Comparison of ENCODE assay signal across 26 cellular contexts in the genomic region with DNA sequence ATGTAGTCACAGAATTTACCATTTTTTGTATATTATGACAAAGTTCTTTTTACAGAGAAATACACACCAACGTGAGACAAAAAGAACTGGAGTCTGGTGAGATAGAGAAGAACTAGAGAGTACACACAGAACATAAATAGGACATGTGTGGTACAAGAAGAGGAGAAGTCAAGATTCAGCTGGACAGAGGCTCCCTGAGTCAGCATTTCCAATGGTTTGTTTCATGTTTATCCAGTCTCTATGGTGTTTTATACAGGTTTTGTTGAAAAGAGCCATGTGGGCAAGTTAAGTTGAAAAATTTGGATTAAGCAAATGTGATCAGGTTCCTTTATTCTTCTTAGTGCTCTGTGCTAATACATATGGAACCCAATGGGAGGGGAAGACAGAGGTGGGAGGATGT.
A peak's percentile ranks its signal among the peaks of the same experiment; 100 is the strongest.
DNase-seq lines count a peak whose midpoint lies in the region; FAIRE-seq and TF ChIP-seq lines count a peak whose summit lies in the region.
"Had no signal": no experiment of that assay in that cellular context is flagged by ENCODE, and none has a peak within 500 bp of the region (broad histone marks: within the 10 kb centered on the region; RNA-seq: fewer than 3 reads in every experiment).

No MANE protein-coding gene starts in this region.

- H3K27me3 ChIP-seq in bronchial epithelial cell (ENCODE audit: control insufficient read depth, insufficient read depth, low read length) (no peaks in the 10 kb centered on the region), mesenchymal stem cell (ENCODE audit: control insufficient read depth in 1 of 2, insufficient read depth in 1 of 2, low read length in 2 of 2) (no peaks in the 10 kb centered on the region)
- H3K27me3 ChIP-seq: breast epithelium, esophagus muscularis mucosa, upper lobe of right lung had no signal

- H3K4ac ChIP-seq in mesenchymal stem cell (ENCODE audit: low read depth in 1 of 2, low read length in 2 of 2), result no peak overlapping the region

- no peak overlapping the region for H2BK5ac ChIP-seq in mesenchymal stem cell (ENCODE audit: low read depth, low read length, poor library complexity, severe bottlenecking)

- no peak overlapping the region for H2BK120ac ChIP-seq in mesenchymal stem cell (ENCODE audit: low read depth, low read length)

- H3K27ac ChIP-seq in mesenchymal stem cell (ENCODE audit: low read length, poor library complexity, severe bottlenecking), result no peak overlapping the region
- H3K27ac ChIP-seq: esophagus muscularis mucosa, psoas muscle, upper lobe of right lung had no signal

- peak overlapping the region; percentile 63 for H3K27ac Mint-ChIP-seq in HFFc6
- H3K27ac Mint-ChIP-seq: activated CD4-positive, alpha-beta T cell treated with anti-CD3 and anti-CD28 coated beads for 36 hours; endodermal cell had no signal

- H3K4me3 ChIP-seq in AG10803 (ENCODE audit: low read length) (no peak overlapping the region), bronchial epithelial cell (ENCODE audit: low read depth, low read length) (no peak overlapping the region), mesenchymal stem cell (ENCODE audit: insufficient read depth in 1 of 2, low read depth in 1 of 2, low read length in 2 of 2) (no peak overlapping the region)
- H3K4me3 ChIP-seq: breast epithelium, esophagus muscularis mucosa, lung, psoas muscle, upper lobe of right lung had no signal

- H3K4me3 Mint-ChIP-seq in HFFc6, result no peak overlapping the region
- H3K4me3 Mint-ChIP-seq: activated CD4-positive, alpha-beta T cell treated with anti-CD3 and anti-CD28 coated beads for 36 hours; activated T-cell treated with anti-CD3 and anti-CD28 coated beads, Interleukin-2, amount 50 U/mL, for 4 hours; endodermal cell had no signal

- H3K4me2 ChIP-seq in mesenchymal stem cell (ENCODE audit: low read length, poor library complexity, severe bottlenecking), result no peak overlapping the region

- H4K8ac ChIP-seq in mesenchymal stem cell (ENCODE audit: low read length), result no peak overlapping the region

- H2AK5ac ChIP-seq in mesenchymal stem cell (ENCODE audit: low read length, severe bottlenecking), result no peak overlapping the region

- H3K4me1 Mint-ChIP-seq in HFFc6 (ENCODE audit: low read depth), result peaks cover 53% of the 10 kb centered on the region
- H3K4me1 Mint-ChIP-seq: activated CD4-positive, alpha-beta T cell treated with anti-CD3 and anti-CD28 coated beads for 36 hours; endodermal cell had no signal

- FAIRE-seq in bronchial epithelial cell (lab: Jason Lieb, UNC), result peak; percentile 81
- FAIRE-seq: D721Med, small intestine had no signal

- TF ChIP-seq CTCF in AG10803 (conservative IDR thresholded peaks at IDR 0.05; ENCODE audit: low read length) (no peak), HFFc6 (IDR thresholded peaks at IDR 0.05) (no peak), bronchial epithelial cell (IDR thresholded peaks at IDR 0.05; ENCODE audit: insufficient read depth, low read length, severe bottlenecking) (no peak)

- H4K91ac ChIP-seq in mesenchymal stem cell (ENCODE audit: low read length), result no peak overlapping the region

- no peak overlapping the region for H2BK12ac ChIP-seq in mesenchymal stem cell (ENCODE audit: low read length in 2 of 2)

- H3K79me1 ChIP-seq in mesenchymal stem cell (replicated peaks; ENCODE audit: low read length, poor library complexity, severe bottlenecking), result no peaks in the 10 kb centered on the region

- H2AFZ ChIP-seq in mesenchymal stem cell (ENCODE audit: low read depth, low read length), result no peak overlapping the region

- no peak overlapping the region for H3K18ac ChIP-seq in mesenchymal stem cell (ENCODE audit: low read depth in 1 of 2, low read length in 2 of 2)

- no peaks in the 10 kb centered on the region; the same call in 1 of the 2 replicates for H3K9me3 Mint-ChIP-seq in HFFc6
- H3K9me3 Mint-ChIP-seq: activated T-cell treated with anti-CD3 and anti-CD28 coated beads, Interleukin-2, amount 50 U/mL, for 4 hours; endodermal cell had no signal

- peaks cover 3% of the 10 kb centered on the region for H3K9me3 ChIP-seq in mesenchymal stem cell (ENCODE audit: control insufficient read depth, low read length)
- H3K9me3 ChIP-seq: breast epithelium, esophagus muscularis mucosa, psoas muscle, upper lobe of right lung had no signal

- no peaks in the 10 kb centered on the region for H3K4me1 ChIP-seq in mesenchymal stem cell (ENCODE audit: control insufficient read depth, insufficient read depth, low read depth, low read length)
- H3K4me1 ChIP-seq: breast epithelium, upper lobe of right lung had no signal

- H3K36me3 ChIP-seq in bronchial epithelial cell (ENCODE audit: control insufficient read depth, insufficient read depth, low read length), result no peaks in the 10 kb centered on the region
- H3K36me3 ChIP-seq in mesenchymal stem cell (ENCODE audit: control insufficient read depth in 1 of 2, insufficient read depth in 2 of 2, low read depth in 1 of 2, low read length in 2 of 2), result no peaks in the 10 kb centered on the region
- H3K36me3 ChIP-seq: breast epithelium, esophagus muscularis mucosa, upper lobe of right lung had no signal

- peak overlapping the region; percentile 79 for H3K9ac ChIP-seq in mesenchymal stem cell (ENCODE audit: low read length)

- H3K27me3 Mint-ChIP-seq in HFFc6 (ENCODE audit: insufficient read depth), result no peaks in the 10 kb centered on the region

- peak; percentile 11 for DNase-seq in AG10803 (ENCODE audit: low read depth)
- no peak for DNase-seq in HFFc6
- DNase-seq in bronchial epithelial cell (ENCODE audit: low read depth), result no peak
- peak; percentile 57 for DNase-seq in mesenchymal stem cell
- DNase-seq in NOMO-1 (lab: John Stamatoyannopoulos, UW; ENCODE audit: unreplicated experiment in 2 of 2), result no peak
- no peak for DNase-seq in midbrain (lab: John Stamatoyannopoulos, UW)
- no peak for DNase-seq in ureter (ENCODE audit: low spot score)
- DNase-seq: activated CD4-positive, alpha-beta T cell treated with anti-CD3 and anti-CD28 coated beads for 36 hours; activated CD8-positive, alpha-beta memory T cell treated with anti-CD3 and anti-CD28 coated beads for 24 hours; activated T-cell treated with anti-CD3 and anti-CD28 coated beads, Interleukin-2, amount 50 U/mL, for 4 hours; EL; endodermal cell; H7; NCI-H1092; NCI-H187; NCI-H345; PC-3; psoas muscle; small intestine; stimulated activated CD4-positive, alpha-beta T cell treated with anti-CD3 and anti-CD28 coated beads, Interleukin-2, amount 100 ng/mL, for 24 hours; substantia nigra; upper lobe of right lung had no signal

- H3K14ac ChIP-seq in mesenchymal stem cell (ENCODE audit: low read length in 2 of 2), result no peak overlapping the region

- no peak overlapping the region for H2BK15ac ChIP-seq in mesenchymal stem cell (ENCODE audit: low read depth, poor library complexity, severe bottlenecking)

- H3K23ac ChIP-seq in mesenchymal stem cell (ENCODE audit: low read length in 2 of 2), result no peak overlapping the region

- 95% methylated on average over 1 of the region's 1 CpG for WGBS in mesenchymal stem cell

- H3K36me3 Mint-ChIP-seq in HFFc6 (ENCODE audit: low read depth), result peaks cover 14% of the 10 kb centered on the region; the same call in 1 of the 2 replicates

Comparison
In these comparisons a context has a peak if more than half of its experiments do, and no peak if none do; other contexts are left out.
1. DNase-seq: peak in AG10803 (single experiment) and mesenchymal stem cell (single experiment); none in HFFc6 (single experiment), bronchial epithelial cell (single experiment), NOMO-1 (0 of 2), midbrain (single experiment) and ureter (single experiment).